ENCODE assay signal across 17 cellular contexts in the genomic region with DNA sequence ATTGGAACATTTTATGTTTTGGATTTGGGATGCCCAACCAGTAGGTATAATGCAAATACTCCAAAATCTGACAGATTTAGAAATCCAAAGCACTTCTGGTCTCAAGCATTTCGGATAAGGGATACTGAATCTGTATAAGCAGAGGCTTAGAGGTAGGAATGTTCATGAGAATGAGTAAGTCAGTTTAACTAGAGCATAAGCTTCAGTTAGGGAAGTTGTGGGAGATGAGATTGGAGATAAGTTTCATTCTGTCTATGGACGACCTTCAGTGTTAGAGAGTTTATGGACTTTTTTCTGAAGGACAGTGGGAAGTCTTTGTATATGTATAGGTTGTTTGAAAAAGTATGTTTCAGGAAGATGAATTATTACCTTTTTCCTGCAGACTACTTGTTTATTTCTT. TPM values are rescaled to one million over a fixed set of nuclear protein-coding genes. Genes with fewer than 3 reads are reported as not detected.
DNase-seq lines count a peak whose midpoint lies in the region; ATAC-seq and TF ChIP-seq lines count a peak whose summit lies in the region.
"Had no signal": no experiment of that assay in that cellular context is flagged by ENCODE, and none has a peak within 500 bp of the region (broad histone marks: within the 10 kb centered on the region; RNA-seq: fewer than 3 reads in every experiment).

No MANE protein-coding gene starts in this region.

- H2AFZ ChIP-seq in IMR-90 (replicated peaks; ENCODE audit: low read length, poor library complexity) (no peak overlapping the region), PC-9 (no peak overlapping the region)

- no peak overlapping the region for H3K14ac ChIP-seq in IMR-90 (replicated peaks; ENCODE audit: low read depth, low read length)

- no peak overlapping the region for H4K91ac ChIP-seq in IMR-90 (ENCODE audit: insufficient read depth, low read depth, low read length)

- peaks cover 3% of the 10 kb centered on the region; the same call in 1 of the 2 replicates for H3F3A ChIP-seq in PC-9 (ENCODE audit: insufficient read depth, low read depth)

- H3K27ac ChIP-seq in IMR-90 (ENCODE audit: insufficient read depth, low read length) (no peak overlapping the region), PC-9 (no peak overlapping the region)
- H3K27ac ChIP-seq: C4-2B had no signal

- H3K18ac ChIP-seq in IMR-90 (ENCODE audit: low read depth, low read length), result no peak overlapping the region

- in situ Hi-C loops in IMR-90 (cut with MboI; ENCODE audit: low sequenced_read_pairs), result no loop called here

- H4K5ac ChIP-seq in IMR-90 (ENCODE audit: low read depth, low read length), result no peak overlapping the region

- peaks cover 65% of the 10 kb centered on the region for H3K79me2 ChIP-seq in PC-9 (ENCODE audit: low read depth)

- no peaks in the 10 kb centered on the region for H3K9me3 ChIP-seq in IMR-90 (ENCODE audit: control insufficient read depth, insufficient read depth, low read length)
- H3K9me3 ChIP-seq in adipocyte (ENCODE audit: control insufficient read depth, low read length), result no peaks in the 10 kb centered on the region
- no peaks in the 10 kb centered on the region for H3K9me3 ChIP-seq in PC-9 (ENCODE audit: insufficient read depth, low read depth)
- H3K9me3 ChIP-seq: Caco-2 had no signal

- H3K4me1 ChIP-seq in IMR-90 (ENCODE audit: control insufficient read depth, insufficient read depth, low read length) (peaks cover 6% of the 10 kb centered on the region; the same call in 1 of the 2 replicates), adipocyte (ENCODE audit: control insufficient read depth, insufficient read depth, low read length) (peaks cover 27% of the 10 kb centered on the region), PC-9 (replicated peaks; ENCODE audit: insufficient read depth) (peaks cover 12% of the 10 kb centered on the region)

- TF ChIP-seq CTCF in IMR-90 (conservative IDR thresholded peaks at IDR 0.05; ENCODE audit: low read depth, low read length) (no peak), PC-9 (conservative IDR thresholded peaks at IDR 0.05) (no peak)

- DNase-seq in IMR-90 (no peak), OCI-M1 (lab: John Stamatoyannopoulos, UW) (peak; percentile 59), adipocyte (ENCODE audit: low read depth) (peak; percentile 16), left lobe of liver (ENCODE audit: low spot score) (no peak), NCI-H1105 treated with DMSO at 0.1 percent for 48 hours (lab: John Stamatoyannopoulos, UW) (no peak), PC-9 (no peak)
- no peak for DNase-seq in activated effector memory CD4-positive, alpha-beta T cell treated with Interleukin-2 at 50 U/mL for 16 hours
- DNase-seq: Caco-2, DMS53, H9, NCI-H1092 treated with DMSO at 0.1 percent for 48 hours, NCI-H1694, NCI-H2107, NCI-H2227 treated with DMSO at 0.1 percent for 48 hours, NCI-H524 treated with DMSO at 0.1 percent for 48 hours, SHP77 treated with DMSO at 0.1 percent for 48 hours had no signal

- no peak overlapping the region for H2AK9ac ChIP-seq in IMR-90 (replicated peaks; ENCODE audit: low read depth, low read length, poor library complexity)

- H4K20me1 ChIP-seq in IMR-90 (ENCODE audit: insufficient read depth, low read length), result peaks cover 16% of the 10 kb centered on the region; the same call in 1 of the 2 replicates
- H4K20me1 ChIP-seq in PC-9 (ENCODE audit: insufficient read depth), result peaks cover 46% of the 10 kb centered on the region

- H2BK15ac ChIP-seq in IMR-90 (ENCODE audit: low read depth, low read length), result no peak overlapping the region

- no peaks in the 10 kb centered on the region for H3K9me2 ChIP-seq in PC-9 (ENCODE audit: insufficient read depth)

- BruUV-seq in IMR-90 (replicated peaks; lab: Mats Ljungman, UMichigan) (no TSS peak), PC-9 (replicated peaks; lab: Mats Ljungman, UMichigan) (no TSS peak)

- CTCF ChIA-PET in IMR-90 (lab: Yijun Ruan, JAX), result interaction anchor here (1.0 kb wide), 1 partner anchor 24 kb away, joined by 3 read pairs; no protein-coding TSS in a partner anchor
- CTCF ChIA-PET in PC-9 (lab: Charles Lee), result no interaction called here

- WGBS in IMR-90 (ENCODE audit: extremely low coverage in 2 of 2, insufficient read length in 1 of 2), 2 experiments, result no CpG with 5 or more reads among the region's 2 CpGs

- H3K36me3 ChIP-seq in IMR-90 (ENCODE audit: control insufficient read depth, insufficient read depth, low read length) (peaks cover 5% of the 10 kb centered on the region), adipocyte (ENCODE audit: control insufficient read depth, insufficient read depth, low read length, severe bottlenecking) (peaks cover 62% of the 10 kb centered on the region), PC-9 (ENCODE audit: low read depth) (peaks cover 52% of the 10 kb centered on the region)

- no peak for TF ChIP-seq POLR2A in IMR-90 (IDR thresholded peaks at IDR 0.05; ENCODE audit: low read depth, low read length)

- no peak overlapping the region for H2BK5ac ChIP-seq in IMR-90 (ENCODE audit: low read depth, low read length, poor library complexity, severe bottlenecking)

- H3K27me3 ChIP-seq in IMR-90 (ENCODE audit: control insufficient read depth, insufficient read depth, low read length), result no peaks in the 10 kb centered on the region
- no peaks in the 10 kb centered on the region for H3K27me3 ChIP-seq in adipocyte (replicated peaks; ENCODE audit: control insufficient read depth, insufficient read depth, low read length)
- H3K27me3 ChIP-seq in PC-9 (ENCODE audit: insufficient read depth, low read depth), result no peaks in the 10 kb centered on the region

- dilution Hi-C loops in IMR-90 (cut with HindIII; ENCODE audit: low sequenced_read_pairs, unreplicated experiment), result no loop called here

- no peak overlapping the region for H3K23ac ChIP-seq in IMR-90 (ENCODE audit: low read depth, low read length)

- no peak overlapping the region for H4K8ac ChIP-seq in IMR-90 (ENCODE audit: low read depth in 2 of 2, low read length in 2 of 2)

- peaks cover 26 to 45% of the 10 kb centered on the region in 2 experiments for H3K79me1 ChIP-seq in IMR-90 (ENCODE audit: low read depth in 1 of 2, low read length in 2 of 2)

- H3K4me2 ChIP-seq in IMR-90 (ENCODE audit: low read depth, low read length) (no peak overlapping the region), PC-9 (no peak overlapping the region)

- no peak overlapping the region for H3K56ac ChIP-seq in IMR-90 (ENCODE audit: extremely low read depth, insufficient read depth, low read length)

- TF ChIP-seq RAD21 in IMR-90 (IDR thresholded peaks at IDR 0.05; ENCODE audit: low read length), result no peak

- H3K4me3 ChIP-seq in IMR-90 (ENCODE audit: insufficient read depth, low read depth, low read length) (no peak overlapping the region), adipocyte (ENCODE audit: low read length) (no peak overlapping the region), PC-9 (no peak overlapping the region)

- H2AK5ac ChIP-seq in IMR-90 (ENCODE audit: low read depth, low read length), result no peak overlapping the region

- H3K9me1 ChIP-seq in IMR-90 (ENCODE audit: insufficient read depth, low read length), result 0 out of 2 replicates have a peak, but pooled peaks cover 4% of the 10 kb centered on the region

- H2BK20ac ChIP-seq in IMR-90 (ENCODE audit: low read depth, low read length), result no peak overlapping the region

- ATAC-seq in IMR-90 (ENCODE audit: low read depth) (peak; percentile 42; the same call in 1 of the 2 replicates), left lobe of liver (no peak)

- no peak overlapping the region for H2BK120ac ChIP-seq in IMR-90 (ENCODE audit: low read depth, low read length)

- no peak overlapping the region for H3K9ac ChIP-seq in IMR-90 (ENCODE audit: low read depth, low read length)
- H3K9ac ChIP-seq in adipocyte (ENCODE audit: low read length), result no peak overlapping the region

- POLR2A ChIA-PET in IMR-90 (lab: Charles Lee; ENCODE audit: unreplicated experiment), result no interaction called here
- POLR2A ChIA-PET in PC-9 (lab: Charles Lee; ENCODE audit: unreplicated experiment), result interaction anchor here (0.6 kb wide), 1 partner anchor 1561 kb away, joined by 3 read pairs; no protein-coding TSS in a partner anchor

- H3K4ac ChIP-seq in IMR-90 (ENCODE audit: low read depth, low read length), result no peak overlapping the region

- intact Hi-C loops in IMR-90 (cut with micrococcal nuclease), result no loop called here
- intact Hi-C loops in PC-9 (cut with micrococcal nuclease; ENCODE audit: unreplicated experiment), result no loop called here

TF ChIP-seq in IMR-90, 13 proteins besides CTCF, POLR2A, EP300 and RAD21 (continues in another document):
- TF ChIP-seq RCOR1 (IDR thresholded peaks at IDR 0.05; ENCODE audit: insufficient replicate concordance, low read length) (no peak), MAZ (IDR thresholded peaks at IDR 0.05; ENCODE audit: borderline replicate concordance, low read depth, low read length) (no peak), RFX5 (IDR thresholded peaks at IDR 0.05; ENCODE audit: low read depth, low read length) (no peak), BHLHE40 (IDR thresholded peaks at IDR 0.05; ENCODE audit: low read depth, low read length) (no peak), CEBPB (IDR thresholded peaks at IDR 0.05; ENCODE audit: low read depth, low read length) (no peak), MXI1 (IDR thresholded peaks at IDR 0.05; ENCODE audit: borderline replicate concordance, low read depth, low read length) (no peak), FOS (IDR thresholded peaks at IDR 0.05; ENCODE audit: low read depth, low read length) (no peak)
- TF ChIP-seq, protein P1, sequence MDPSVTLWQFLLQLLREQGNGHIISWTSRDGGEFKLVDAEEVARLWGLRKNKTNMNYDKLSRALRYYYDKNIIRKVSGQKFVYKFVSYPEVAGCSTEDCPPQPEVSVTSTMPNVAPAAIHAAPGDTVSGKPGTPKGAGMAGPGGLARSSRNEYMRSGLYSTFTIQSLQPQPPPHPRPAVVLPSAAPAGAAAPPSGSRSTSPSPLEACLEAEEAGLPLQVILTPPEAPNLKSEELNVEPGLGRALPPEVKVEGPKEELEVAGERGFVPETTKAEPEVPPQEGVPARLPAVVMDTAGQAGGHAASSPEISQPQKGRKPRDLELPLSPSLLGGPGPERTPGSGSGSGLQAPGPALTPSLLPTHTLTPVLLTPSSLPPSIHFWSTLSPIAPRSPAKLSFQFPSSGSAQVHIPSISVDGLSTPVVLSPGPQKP (IDR thresholded peaks at IDR 0.05; ENCODE audit: borderline replicate concordance, low read depth, low read length), result no peak
- TF ChIP-seq, protein P2, sequence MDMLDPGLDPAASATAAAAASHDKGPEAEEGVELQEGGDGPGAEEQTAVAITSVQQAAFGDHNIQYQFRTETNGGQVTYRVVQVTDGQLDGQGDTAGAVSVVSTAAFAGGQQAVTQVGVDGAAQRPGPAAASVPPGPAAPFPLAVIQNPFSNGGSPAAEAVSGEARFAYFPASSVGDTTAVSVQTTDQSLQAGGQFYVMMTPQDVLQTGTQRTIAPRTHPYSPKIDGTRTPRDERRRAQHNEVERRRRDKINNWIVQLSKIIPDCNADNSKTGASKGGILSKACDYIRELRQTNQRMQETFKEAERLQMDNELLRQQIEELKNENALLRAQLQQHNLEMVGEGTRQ (IDR thresholded peaks at IDR 0.05; ENCODE audit: low read depth, low read length), result no peak

RNA-seq across cellular contexts. Expression of a gene that starts 10.4 kb away (rescaled TPM):
- total RNA-seq in IMR-90 (2012; rRNA removed) (52.7 and 68.9 TPM in 2 replicates), left lobe of liver (32.4 TPM), PC-9 (2021) (143 and 174 TPM in 2 replicates)
- polyA plus RNA-seq in IMR-90 (2012; rRNA removed), result 46.0 and 49.0 TPM in 2 replicates
- 17.2 and 19.7 TPM in 2 replicates for polyA plus RNA-seq in IMR-90 (2012; cell fraction: cytosol; rRNA removed)
- 7.7 and 44.0 TPM in 2 replicates for polyA plus RNA-seq in IMR-90 (2012; cell fraction: nucleus; rRNA removed; ENCODE audit: low replicate concordance)

Comparison
In these comparisons a context has a peak if more than half of its experiments do, and no peak if none do; other contexts are left out.
1. DNase-seq: peak in OCI-M1 (single experiment) and adipocyte (single experiment); none in IMR-90 (single experiment), left lobe of liver (single experiment), NCI-H1105 treated with DMSO at 0.1 percent for 48 hours (single experiment), activated effector memory CD4-positive, alpha-beta T cell treated with Interleukin-2 at 50 U/mL for 16 hours (single experiment) and PC-9 (0 of 2).